Comparison of ENCODE assay signal across 1 cellular context in the genomic region with DNA sequence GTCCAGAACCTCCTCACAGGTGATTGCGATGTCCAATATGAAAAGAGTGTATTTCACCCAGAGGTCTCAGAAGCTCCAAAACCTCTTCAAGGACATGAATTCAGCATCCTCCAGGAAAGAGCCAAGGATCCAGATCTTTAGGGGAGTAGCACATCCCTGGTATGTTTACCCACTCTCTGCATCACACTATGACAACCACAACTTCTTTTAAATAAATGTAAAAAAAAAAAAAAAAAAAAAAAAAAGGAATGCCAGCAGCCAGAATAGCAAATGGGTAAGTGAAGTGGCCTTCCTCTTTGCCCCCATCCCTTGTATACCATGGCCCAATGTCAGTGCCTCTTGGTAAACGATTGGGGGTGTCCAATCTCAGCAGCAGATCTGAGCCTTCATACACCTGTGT.
TF ChIP-seq lines count a peak whose summit lies in the region.

No MANE protein-coding gene starts in this region.

TF ChIP-seq in K562, 482 proteins besides CTCF, POLR2A, EP300 and RAD21:
- TF ChIP-seq, protein P1, sequence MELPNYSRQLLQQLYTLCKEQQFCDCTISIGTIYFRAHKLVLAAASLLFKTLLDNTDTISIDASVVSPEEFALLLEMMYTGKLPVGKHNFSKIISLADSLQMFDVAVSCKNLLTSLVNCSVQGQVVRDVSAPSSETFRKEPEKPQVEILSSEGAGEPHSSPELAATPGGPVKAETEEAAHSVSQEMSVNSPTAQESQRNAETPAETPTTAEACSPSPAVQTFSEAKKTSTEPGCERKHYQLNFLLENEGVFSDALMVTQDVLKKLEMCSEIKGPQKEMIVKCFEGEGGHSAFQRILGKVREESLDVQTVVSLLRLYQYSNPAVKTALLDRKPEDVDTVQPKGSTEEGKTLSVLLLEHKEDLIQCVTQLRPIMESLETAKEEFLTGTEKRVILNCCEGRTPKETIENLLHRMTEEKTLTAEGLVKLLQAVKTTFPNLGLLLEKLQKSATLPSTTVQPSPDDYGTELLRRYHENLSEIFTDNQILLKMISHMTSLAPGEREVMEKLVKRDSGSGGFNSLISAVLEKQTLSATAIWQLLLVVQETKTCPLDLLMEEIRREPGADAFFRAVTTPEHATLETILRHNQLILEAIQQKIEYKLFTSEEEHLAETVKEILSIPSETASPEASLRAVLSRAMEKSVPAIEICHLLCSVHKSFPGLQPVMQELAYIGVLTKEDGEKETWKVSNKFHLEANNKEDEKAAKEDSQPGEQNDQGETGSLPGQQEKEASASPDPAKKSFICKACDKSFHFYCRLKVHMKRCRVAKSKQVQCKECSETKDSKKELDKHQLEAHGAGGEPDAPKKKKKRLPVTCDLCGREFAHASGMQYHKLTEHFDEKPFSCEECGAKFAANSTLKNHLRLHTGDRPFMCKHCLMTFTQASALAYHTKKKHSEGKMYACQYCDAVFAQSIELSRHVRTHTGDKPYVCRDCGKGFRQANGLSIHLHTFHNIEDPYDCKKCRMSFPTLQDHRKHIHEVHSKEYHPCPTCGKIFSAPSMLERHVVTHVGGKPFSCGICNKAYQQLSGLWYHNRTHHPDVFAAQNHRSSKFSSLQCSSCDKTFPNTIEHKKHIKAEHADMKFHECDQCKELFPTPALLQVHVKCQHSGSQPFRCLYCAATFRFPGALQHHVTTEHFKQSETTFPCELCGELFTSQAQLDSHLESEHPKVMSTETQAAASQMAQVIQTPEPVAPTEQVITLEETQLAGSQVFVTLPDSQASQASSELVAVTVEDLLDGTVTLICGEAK (IDR thresholded peaks at IDR 0.05) = peak; percentile 66; the same call in 1 of the 2 replicates
- TF ChIP-seq, protein P1 (CRISPR knock-in tag; IDR thresholded peaks at IDR 0.05) = no peak
- TF ChIP-seq FOXK1 (CRISPR knock-in tag; IDR thresholded peaks at IDR 0.05; ENCODE audit: borderline replicate concordance) (no peak), ZNF384 (IDR thresholded peaks at IDR 0.05; ENCODE audit: low read depth, low read length) (peak; percentile 12; the same call in 1 of the 2 replicates)
